10 cellular contexts compared by ENCODE assay signal in the genomic region with DNA sequence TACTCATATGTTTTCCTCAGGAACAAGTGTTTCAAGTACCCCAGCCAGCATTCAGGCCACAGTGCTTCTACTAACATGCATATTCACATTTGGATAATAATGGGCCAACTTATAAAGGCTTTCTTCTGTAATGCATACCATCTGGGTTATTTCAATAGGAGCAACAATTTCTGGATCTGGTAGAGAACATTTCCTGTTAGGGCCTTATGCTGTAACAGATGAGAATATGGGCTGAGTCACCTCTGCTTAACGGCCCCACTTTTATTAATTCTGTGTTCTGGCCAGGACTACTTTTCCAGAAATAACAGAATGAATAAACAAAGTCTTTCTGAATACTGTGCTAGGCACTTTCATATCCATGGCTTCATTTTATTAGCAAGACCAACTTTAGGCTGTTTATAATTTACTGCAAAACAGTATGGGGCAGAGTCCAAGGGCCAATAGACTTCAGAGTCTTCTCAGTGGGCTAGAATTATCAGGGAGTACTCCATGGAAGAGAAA. TPM values are rescaled to one million over a fixed set of nuclear protein-coding genes. Genes with fewer than 3 reads are reported as not detected.
A peak's percentile ranks its signal among the peaks of the same experiment; 100 is the strongest.
DNase-seq lines count a peak whose midpoint lies in the region; ATAC-seq and TF ChIP-seq lines count a peak whose summit lies in the region.
"Had no signal": no experiment of that assay in that cellular context is flagged by ENCODE, and none has a peak within 500 bp of the region (broad histone marks: within the 10 kb centered on the region; RNA-seq: fewer than 3 reads in every experiment).

No MANE protein-coding gene starts in this region.

- no peak overlapping the region for H3K4ac ChIP-seq in mesenchymal stem cell (ENCODE audit: low read depth in 1 of 2, low read length in 2 of 2)

- H3K14ac ChIP-seq in mesenchymal stem cell (ENCODE audit: low read length in 2 of 2), result no peak overlapping the region

- ATAC-seq in GM21526 (IDR thresholded peaks at IDR 0.05; ENCODE audit: low FRiP score, unreplicated experiment), result no peak
- no peak for ATAC-seq in GM18907 (IDR thresholded peaks at IDR 0.05; ENCODE audit: unreplicated experiment)

- no peak overlapping the region for H3K18ac ChIP-seq in mesenchymal stem cell (ENCODE audit: low read depth in 1 of 2, low read length in 2 of 2)

- H2AFZ ChIP-seq in mesenchymal stem cell (ENCODE audit: low read depth, low read length), result no peak overlapping the region

- no peak overlapping the region for H3K4me2 ChIP-seq in mesenchymal stem cell (ENCODE audit: low read length, poor library complexity, severe bottlenecking)

- H3K23ac ChIP-seq in mesenchymal stem cell (ENCODE audit: low read length in 2 of 2), result no peak overlapping the region

- peaks cover 2% of the 10 kb centered on the region for H3K4me1 ChIP-seq in mesenchymal stem cell (ENCODE audit: control insufficient read depth, insufficient read depth, low read depth, low read length)

- TF ChIP-seq CTCF in coronary artery (IDR thresholded peaks at IDR 0.05), result no peak

- no peak overlapping the region for H2BK12ac ChIP-seq in mesenchymal stem cell (ENCODE audit: low read length in 2 of 2)

- H4K91ac ChIP-seq in mesenchymal stem cell (ENCODE audit: low read length), result no peak overlapping the region

- no peak for TF ChIP-seq POLR2A in erythroblast (IDR thresholded peaks at IDR 0.05; ENCODE audit: low read length)

- H2AK5ac ChIP-seq in mesenchymal stem cell (ENCODE audit: low read length, severe bottlenecking), result no peak overlapping the region

- no peak overlapping the region for H2BK15ac ChIP-seq in mesenchymal stem cell (ENCODE audit: low read depth, poor library complexity, severe bottlenecking)

- H3K27ac ChIP-seq in coronary artery, result peak overlapping the region; percentile 56 to 80
- H3K27ac ChIP-seq in mesenchymal stem cell (ENCODE audit: low read length, poor library complexity, severe bottlenecking), result peak overlapping the region; percentile 66

- in situ Hi-C loops in ACHN (cut with HindIII; ENCODE audit: low pct_ligation_motif_present, low pct_unique_long_range_greater_than_20kb, low sequenced_read_pairs), result no loop called here

- no peak overlapping the region for H2BK5ac ChIP-seq in mesenchymal stem cell (ENCODE audit: low read depth, low read length, poor library complexity, severe bottlenecking)

- H3K9ac ChIP-seq in mesenchymal stem cell (ENCODE audit: low read length), result peak overlapping the region; percentile 85

- DNase-seq in ACHN (peak; percentile 28), LoVo (ENCODE audit: low spot score) (peak; percentile 20), coronary artery (ENCODE audit: low spot score) (no peak), mesenchymal stem cell (peak; percentile 80), NCI-H2227 (lab: John Stamatoyannopoulos, UW; ENCODE audit: unreplicated experiment) (no peak), erythroblast (lab: John Stamatoyannopoulos, UW) (no peak)
- DNase-seq: CD4-positive, CD25-positive, alpha-beta regulatory T cell; NCI-H748 treated with DMSO at 0.1 percent for 48 hours had no signal

- no peaks in the 10 kb centered on the region for H3K36me3 ChIP-seq in mesenchymal stem cell (ENCODE audit: control insufficient read depth in 1 of 2, insufficient read depth in 2 of 2, low read depth in 1 of 2, low read length in 2 of 2)

- no peaks in the 10 kb centered on the region for H3K79me1 ChIP-seq in mesenchymal stem cell (replicated peaks; ENCODE audit: low read length, poor library complexity, severe bottlenecking)

- H2BK120ac ChIP-seq in mesenchymal stem cell (ENCODE audit: low read depth, low read length), result no peak overlapping the region

- H4K8ac ChIP-seq in mesenchymal stem cell (ENCODE audit: low read length), result no peak overlapping the region

- no peaks in the 10 kb centered on the region for H3K27me3 ChIP-seq in mesenchymal stem cell (ENCODE audit: control insufficient read depth in 1 of 2, insufficient read depth in 1 of 2, low read length in 2 of 2)

- no peak overlapping the region for H3K4me3 ChIP-seq in coronary artery
- peak overlapping the region in 1 of 2 experiments; percentile 42 for H3K4me3 ChIP-seq in mesenchymal stem cell (ENCODE audit: insufficient read depth in 1 of 2, low read depth in 1 of 2, low read length in 2 of 2)

- 0% methylated on average over 1 of the region's 1 CpG for WGBS in mesenchymal stem cell

- no peaks in the 10 kb centered on the region for H3K9me3 ChIP-seq in mesenchymal stem cell (ENCODE audit: control insufficient read depth, low read length)

RNA-seq across cellular contexts. Expression of gene SSX2IP, which starts 7.9 kb away (rescaled TPM):
- polyA plus RNA-seq in mesenchymal stem cell (2013, experiment 1 of 2), result 5.5 TPM
- 5.8 TPM for polyA plus RNA-seq in mesenchymal stem cell (2013, experiment 2 of 2)

Comparison
In these comparisons a context has a peak if more than half of its experiments do, and no peak if none do; other contexts are left out.
1. DNase-seq: peak in ACHN (single experiment), LoVo (single experiment) and mesenchymal stem cell (single experiment); none in coronary artery (single experiment), NCI-H2227 (single experiment) and erythroblast (0 of 2).